Comparison of ENCODE assay signal across 15 cellular contexts in genomic region chr9:90815944-90816357, GRCh38. TPM values are rescaled to one million over a fixed set of nuclear protein-coding genes. Genes with fewer than 3 reads are reported as not detected.
A peak's percentile ranks its signal among the peaks of the same experiment; 100 is the strongest.
DNase-seq lines count a peak whose midpoint lies in the region; ATAC-seq and TF ChIP-seq lines count a peak whose summit lies in the region.
"Had no signal": no experiment of that assay in that cellular context is flagged by ENCODE, and none has a peak within 500 bp of the region (broad histone marks: within the 10 kb centered on the region; RNA-seq: fewer than 3 reads in every experiment).

No MANE protein-coding gene starts in this region.

- 61% methylated on average over 4 of the region's 4 CpGs for WGBS in mesenchymal stem cell

- H3K27me3 ChIP-seq in BLaER1 treated with 17β-estradiol and CSF1 and Interleukin-3, amounts not matched to agents 10 nM and 100 nM: no peaks in the 10 kb centered on the region
- H3K27me3 ChIP-seq in mesenchymal stem cell (ENCODE audit: control insufficient read depth in 1 of 2, insufficient read depth in 1 of 2, low read length in 2 of 2): no peaks in the 10 kb centered on the region

- H3K4me2 ChIP-seq in BLaER1 treated with 17β-estradiol and CSF1 and Interleukin-3, amounts not matched to agents 10 nM and 100 nM: peak overlapping the region; percentile 84 to 95 (median 90)
- no peak overlapping the region for H3K4me2 ChIP-seq in mesenchymal stem cell (ENCODE audit: low read length, poor library complexity, severe bottlenecking)

- H3K4me1 ChIP-seq in BLaER1 treated with 17β-estradiol and CSF1 and Interleukin-3, amounts not matched to agents 10 nM and 100 nM: peaks cover 39 to 100% (median 45%) of the 10 kb centered on the region in 10 experiments
- H3K4me1 ChIP-seq in mesenchymal stem cell (ENCODE audit: control insufficient read depth, insufficient read depth, low read depth, low read length): peaks cover 9% of the 10 kb centered on the region

- no peak overlapping the region for H3K14ac ChIP-seq in mesenchymal stem cell (ENCODE audit: low read length in 2 of 2)

- peaks cover 0 to 98% (median 24%) of the 10 kb centered on the region in 11 experiments; a peak in 13 of 22 replicates for H4K20me1 ChIP-seq in BLaER1 treated with 17β-estradiol and CSF1 and Interleukin-3, amounts not matched to agents 10 nM and 100 nM

- H3K4ac ChIP-seq in mesenchymal stem cell (ENCODE audit: low read depth in 1 of 2, low read length in 2 of 2): peak overlapping the region; percentile 31 to 65

- no peak overlapping the region for H2AFZ ChIP-seq in mesenchymal stem cell (ENCODE audit: low read depth, low read length)

- no peak for DNase-seq in NB4 (ENCODE audit: low read depth)
- peak; percentile 50 for DNase-seq in mesenchymal stem cell
- no peak for DNase-seq in RKO (ENCODE audit: low spot score)
- DNase-seq in GM13977 (ENCODE audit: low spot score): no peak
- DNase-seq in AG08396 (ENCODE audit: low spot score): no peak
- DNase-seq: activated CD4-positive, alpha-beta T cell treated with anti-CD3 and anti-CD28 coated beads for 4 hours; effector memory CD4-positive, alpha-beta T cell; NCI-H774; retina; stimulated activated CD4-positive, alpha-beta T cell treated with anti-CD3 and anti-CD28 coated beads, Interleukin-1b, Interleukin-23, amount 100 ng/mL, for 48 hours had no signal

- H2BK5ac ChIP-seq in mesenchymal stem cell (ENCODE audit: low read depth, low read length, poor library complexity, severe bottlenecking): no peak overlapping the region

- no peak overlapping the region for H2AK5ac ChIP-seq in mesenchymal stem cell (ENCODE audit: low read length, severe bottlenecking)

- peaks cover 10% of the 10 kb centered on the region for H3K79me1 ChIP-seq in mesenchymal stem cell (replicated peaks; ENCODE audit: low read length, poor library complexity, severe bottlenecking)

- no peak for TF ChIP-seq CTCF in NB4 (IDR thresholded peaks at IDR 0.05; ENCODE audit: low read depth, low read length)
- no peak for TF ChIP-seq CTCF in GM13977 (IDR thresholded peaks at IDR 0.05; ENCODE audit: extremely low read depth, insufficient read depth, missing control alignments)

- no peak overlapping the region for H3K23ac ChIP-seq in mesenchymal stem cell (ENCODE audit: low read length in 2 of 2)

- no peak overlapping the region for H4K91ac ChIP-seq in mesenchymal stem cell (ENCODE audit: low read length)

- ATAC-seq in GM21381 (IDR thresholded peaks at IDR 0.05; ENCODE audit: unreplicated experiment): peak; percentile 24
- no peak for ATAC-seq in HG03095 (IDR thresholded peaks at IDR 0.05; ENCODE audit: unreplicated experiment)
- ATAC-seq: HCT116, left colon had no signal

- H3K36me3 ChIP-seq in BLaER1 treated with 17β-estradiol and CSF1 and Interleukin-3, amounts not matched to agents 10 nM and 100 nM: peaks cover 46 to 75% (median 60%) of the 10 kb centered on the region in 11 experiments
- H3K36me3 ChIP-seq in mesenchymal stem cell (ENCODE audit: control insufficient read depth in 1 of 2, insufficient read depth in 2 of 2, low read depth in 1 of 2, low read length in 2 of 2): no peaks in the 10 kb centered on the region

- H2BK120ac ChIP-seq in mesenchymal stem cell (ENCODE audit: low read depth, low read length): no peak overlapping the region

- in situ Hi-C loops in GM13977 (cut with MboI; ENCODE audit: low pct_unique_long_range_greater_than_20kb, low sequenced_read_pairs, unreplicated experiment): no loop called here

- TF ChIP-seq POLR2A in NB4 (IDR thresholded peaks at IDR 0.05; ENCODE audit: extremely low read depth, insufficient read length): no peak

- peak overlapping the region; percentile 64 to 69 for H3K18ac ChIP-seq in mesenchymal stem cell (ENCODE audit: low read depth in 1 of 2, low read length in 2 of 2)

- peak overlapping the region; percentile 68 to 91 (median 84); a peak in 21 of 22 replicates for H3K27ac ChIP-seq in BLaER1 treated with 17β-estradiol and CSF1 and Interleukin-3, amounts not matched to agents 10 nM and 100 nM
- no peak overlapping the region for H3K27ac ChIP-seq in mesenchymal stem cell (ENCODE audit: low read length, poor library complexity, severe bottlenecking)

- peaks cover 23 to 46% (median 41%) of the 10 kb centered on the region in 11 experiments for H3K9me3 ChIP-seq in BLaER1 treated with 17β-estradiol and CSF1 and Interleukin-3, amounts not matched to agents 10 nM and 100 nM (replicated peaks in 1 of 11)
- no peaks in the 10 kb centered on the region for H3K9me3 ChIP-seq in mesenchymal stem cell (ENCODE audit: control insufficient read depth, low read length)

- H3K4me3 ChIP-seq in BLaER1 treated with 17β-estradiol and CSF1 and Interleukin-3, amounts not matched to agents 10 nM and 100 nM: peak overlapping the region; percentile 18 to 46 (median 33); a peak in 10 of 20 replicates
- peak overlapping the region; percentile 41 for H3K4me3 ChIP-seq in NB4 (ENCODE audit: low read depth, low read length)
- H3K4me3 ChIP-seq in mesenchymal stem cell (ENCODE audit: insufficient read depth in 1 of 2, low read depth in 1 of 2, low read length in 2 of 2): no peak overlapping the region

- H2BK15ac ChIP-seq in mesenchymal stem cell (ENCODE audit: low read depth, poor library complexity, severe bottlenecking): no peak overlapping the region

- H2BK12ac ChIP-seq in mesenchymal stem cell (ENCODE audit: low read length in 2 of 2): peak overlapping the region; percentile 63 to 82

- peak overlapping the region; percentile 67 to 78 (median 73); a peak in 20 of 22 replicates for H3K9ac ChIP-seq in BLaER1 treated with 17β-estradiol and CSF1 and Interleukin-3, amounts not matched to agents 10 nM and 100 nM
- no peak overlapping the region for H3K9ac ChIP-seq in mesenchymal stem cell (ENCODE audit: low read length)

- H4K8ac ChIP-seq in mesenchymal stem cell (ENCODE audit: low read length): peak overlapping the region; percentile 52

RNA-seq across cellular contexts. Expression of gene SYK, which starts 14.3 kb away (rescaled TPM):
- polyA plus RNA-seq in mesenchymal stem cell (2013, experiment 1 of 2): 23.7 TPM
- 22.9 TPM for polyA plus RNA-seq in mesenchymal stem cell (2013, experiment 2 of 2)

Comparison
In these comparisons a context has a peak if more than half of its experiments do, and no peak if none do; other contexts are left out.
1. H3K4me3 ChIP-seq: peak in BLaER1 treated with 17β-estradiol and CSF1 and Interleukin-3, amounts not matched to agents 10 nM and 100 nM (10 of 10) and NB4 (single experiment); none in mesenchymal stem cell (0 of 2).